24 cellular contexts compared by ENCODE assay signal in genomic region chr5:116044073-116044472, GRCh38.
"Had no signal": no experiment of that assay in that cellular context is flagged by ENCODE, and none has a peak within 500 bp of the region (broad histone marks: within the 10 kb centered on the region; RNA-seq: fewer than 3 reads in every experiment).

No MANE protein-coding gene starts in this region.

- H3K27ac Mint-ChIP-seq: activated CD8-positive, alpha-beta T cell treated with anti-CD3 and anti-CD28 coated beads, Interleukin-2, amount 10 ng/mL, durations not matched to agents 7 days and 5 days; activated naive CD8-positive, alpha-beta T cell treated with anti-CD3 and anti-CD28 coated beads, Interleukin-2, amount 10 ng/mL, durations not matched to agents 7 days and 5 days; T-helper 17 cell; WTC11 had no signal

- DNase-seq: activated CD4-positive, alpha-beta T cell treated with anti-CD3 and anti-CD28 coated beads for 48 hours; activated CD4-positive, alpha-beta T cell treated with anti-CD3 and anti-CD28 coated beads, Interleukin-2, amount 50 U/mL, for 4 hours; activated CD4-positive, CD25-positive, alpha-beta regulatory T cell treated with anti-CD3 and anti-CD28 coated beads, Interleukin-2, amount 50 U/mL, for 72 hours; activated CD8-positive, alpha-beta memory T cell treated with anti-CD3 and anti-CD28 coated beads, Interleukin-2, amount 50 U/mL, for 48 hours; activated CD8-positive, alpha-beta T cell treated with anti-CD3 and anti-CD28 coated beads, Interleukin-2, amount 10 ng/mL, durations not matched to agents 7 days and 5 days; activated naive CD4-positive, alpha-beta T cell treated with anti-CD3 and anti-CD28 coated beads, Interleukin-2, amount 50 U/mL, for 16 hours; activated naive CD8-positive, alpha-beta T cell treated with anti-CD3 and anti-CD28 coated beads, Interleukin-2, amount 10 ng/mL, durations not matched to agents 7 days and 5 days; activated T-cell treated with anti-CD3 and anti-CD28 coated beads, Interleukin-2, amount 50 U/mL, for 1 hour; adrenal gland; anterior cingulate cortex; cerebellar nuclear complex; Kasumi-1; NCI-H1048; NCI-H1930; NCI-H345; NCI-H510A treated with DMSO at 0.1 percent for 48 hours; NCI-H774; PC-3; SIG-M5; T-helper 17 cell; T-helper 9 cell had no signal

- FAIRE-seq: colon, K562 had no signal

- H3K4me1 Mint-ChIP-seq: T-helper 17 cell had no signal

- H3K4me3 Mint-ChIP-seq: activated CD8-positive, alpha-beta T cell treated with anti-CD3 and anti-CD28 coated beads, Interleukin-2, amount 10 ng/mL, durations not matched to agents 7 days and 5 days; activated naive CD8-positive, alpha-beta T cell treated with anti-CD3 and anti-CD28 coated beads, Interleukin-2, amount 10 ng/mL, durations not matched to agents 7 days and 5 days; T-helper 17 cell; WTC11 had no signal

- H3K9me3 Mint-ChIP-seq: activated naive CD8-positive, alpha-beta T cell treated with anti-CD3 and anti-CD28 coated beads, Interleukin-2, amount 10 ng/mL, durations not matched to agents 7 days and 5 days; WTC11 had no signal

- H3K36me3 Mint-ChIP-seq: activated naive CD8-positive, alpha-beta T cell treated with anti-CD3 and anti-CD28 coated beads, Interleukin-2, amount 10 ng/mL, durations not matched to agents 7 days and 5 days; WTC11 had no signal
